In genomic region chr11:31764766-31765165, GRCh38 we compare ENCODE assay signal across 16 cellular contexts. TPM values are rescaled to one million over a fixed set of nuclear protein-coding genes. Genes with fewer than 3 reads are reported as not detected.
A peak's percentile ranks its signal among the peaks of the same experiment; 100 is the strongest.
DNase-seq lines count a peak whose midpoint lies in the region; ATAC-seq and TF ChIP-seq lines count a peak whose summit lies in the region.
"Had no signal": no experiment of that assay in that cellular context is flagged by ENCODE, and none has a peak within 500 bp of the region (broad histone marks: within the 10 kb centered on the region; RNA-seq: fewer than 3 reads in every experiment).

No MANE protein-coding gene starts in this region.

- H3K36me3 Mint-ChIP-seq in osteocyte (ENCODE audit: unreplicated experiment), result no peaks in the 10 kb centered on the region

- peak overlapping the region in 34 of 59 donors; percentile 4 to 83 (median 30) for H3K27ac ChIP-seq in dorsolateral prefrontal cortex

- in situ Hi-C loops in G401 (cut with HindIII; ENCODE audit: low sequenced_read_pairs), result no loop called here

- no peak for ATAC-seq in Right ventricle myocardium inferior
- ATAC-seq: T-helper 17 cell had no signal

- no peak overlapping the region for H3K27ac Mint-ChIP-seq in osteocyte (ENCODE audit: unreplicated experiment)
- H3K27ac Mint-ChIP-seq: B cell; CD4-positive, alpha-beta T cell; T-helper 17 cell had no signal

- no peaks in the 10 kb centered on the region for H3K9me3 Mint-ChIP-seq in osteocyte (ENCODE audit: unreplicated experiment)
- H3K9me3 Mint-ChIP-seq: CD4-positive, alpha-beta T cell had no signal

- intact Hi-C loops in dorsolateral prefrontal cortex (cut with DNase I), result no loop called here
- intact Hi-C loops in Right ventricle myocardium inferior (cut with DNase I), result no loop called here

- no peaks in the 10 kb centered on the region for H3K27me3 ChIP-seq in dorsolateral prefrontal cortex

- H3K4me3 ChIP-seq in dorsolateral prefrontal cortex, result peak overlapping the region in 2 of 59 donors; percentile 8 to 9

- TF ChIP-seq CTCF in dorsolateral prefrontal cortex (IDR thresholded peaks at IDR 0.05 in 54 of 56, conservative IDR thresholded peaks at IDR 0.05 in 2 of 56; ENCODE audit: low read depth in 1 of 56, partially characterized antibody in 56 of 56) (no peak), osteocyte (IDR thresholded peaks at IDR 0.05) (no peak)

- no peak overlapping the region for H3K4me3 Mint-ChIP-seq in osteocyte (ENCODE audit: unreplicated experiment)
- H3K4me3 Mint-ChIP-seq: B cell; CD4-positive, alpha-beta T cell; T-helper 17 cell had no signal

- peaks cover 4% of the 10 kb centered on the region for H3K27me3 Mint-ChIP-seq in osteocyte (ENCODE audit: unreplicated experiment)
- H3K27me3 Mint-ChIP-seq: B cell; CD4-positive, alpha-beta T cell; T-helper 17 cell had no signal

- DNase-seq in G401 (ENCODE audit: low spot score) (peak; percentile 68), NCI-H1417 treated with DMSO at 0.1 percent for 48 hours (lab: John Stamatoyannopoulos, UW) (peak; percentile 39), NCI-H524 treated with DMSO at 0.1 percent for 48 hours (lab: John Stamatoyannopoulos, UW) (peak; percentile 41), dorsolateral prefrontal cortex (no peak), NCI-H345 (lab: John Stamatoyannopoulos, UW) (no peak), osteocyte (ENCODE audit: extremely low spot score, unreplicated experiment) (no peak), Right ventricle myocardium inferior (ENCODE audit: missing footprints) (no peak), NCI-H2029 treated with DMSO at 0.1 percent for 48 hours (lab: John Stamatoyannopoulos, UW) (no peak)
- DNase-seq: CD4-positive, alpha-beta T cell; EL; Karpas-422; NCI-H146; NCI-H526 treated with DMSO at 0.1 percent for 48 hours; SIG-M5; T-helper 17 cell had no signal

- no peaks in the 10 kb centered on the region for H3K4me1 Mint-ChIP-seq in osteocyte (ENCODE audit: unreplicated experiment)
- H3K4me1 Mint-ChIP-seq: B cell, T-helper 17 cell had no signal

RNA-seq across cellular contexts. Expression of gene PAX6, which starts 46.4 kb away (rescaled TPM):
- total RNA-seq in G401 (2014; rRNA removed; shearing (Covaris generic)), result 2.7 and 3.8 TPM in 2 replicates
- total RNA-seq in dorsolateral prefrontal cortex (100 to 1,000 TPM in 1 of 120 experiments, 10 to 100 TPM in 119; 12.4 to 107 (median 33.7) TPM), osteocyte (not detected in 2 replicates), Right ventricle myocardium inferior (not detected)
- total RNA-seq: B cell; CD4-positive, alpha-beta T cell; T-helper 17 cell had no signal

Comparison
In these comparisons a context has a peak if more than half of its experiments do, and no peak if none do; other contexts are left out.
1. DNase-seq: peak in G401 (single experiment), NCI-H1417 treated with DMSO at 0.1 percent for 48 hours (single experiment) and NCI-H524 treated with DMSO at 0.1 percent for 48 hours (single experiment); none in dorsolateral prefrontal cortex (0 of 10), NCI-H345 (single experiment), osteocyte (single experiment), Right ventricle myocardium inferior (single experiment) and NCI-H2029 treated with DMSO at 0.1 percent for 48 hours (single experiment).